Comparison of ENCODE assay signal across 11 cellular contexts in the genomic region with DNA sequence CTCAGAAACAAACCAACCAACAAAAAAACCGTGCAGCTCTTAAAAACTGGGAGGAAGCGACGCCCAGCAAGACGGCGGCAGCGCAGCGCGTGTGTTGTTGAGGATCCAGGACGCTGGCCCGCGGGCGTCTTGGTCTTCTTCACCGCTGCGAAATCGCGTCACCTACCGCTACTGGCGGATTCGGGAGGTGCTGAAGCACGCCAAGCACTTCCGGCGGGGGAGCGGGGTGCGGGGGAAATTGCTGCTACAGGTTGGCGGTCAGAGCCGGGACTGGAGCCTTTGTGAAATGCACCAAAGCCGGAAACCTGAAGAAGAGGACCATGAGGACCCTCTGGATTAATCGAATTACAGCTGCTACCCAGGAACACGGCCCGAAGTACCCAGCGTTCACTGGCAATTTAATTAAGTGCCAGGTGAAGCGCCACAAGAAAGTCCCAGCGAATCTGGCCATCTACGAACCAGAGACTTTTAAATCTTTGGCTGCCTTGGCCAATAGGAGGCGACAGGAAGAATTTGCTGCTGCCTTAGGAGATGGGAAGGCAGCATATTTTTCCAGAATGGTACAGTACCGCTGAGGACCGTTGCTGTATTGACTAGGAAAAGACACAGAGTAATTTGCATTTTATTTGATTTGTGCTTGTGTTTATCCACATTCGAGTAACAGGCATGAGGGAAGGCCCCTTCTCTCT. TPM values are rescaled to one million over a fixed set of nuclear protein-coding genes. Genes with fewer than 3 reads are reported as not detected.
DNase-seq lines count a peak whose midpoint lies in the region; ATAC-seq and TF ChIP-seq lines count a peak whose summit lies in the region.
"Had no signal": no experiment of that assay in that cellular context is flagged by ENCODE, and none has a peak within 500 bp of the region (broad histone marks: within the 10 kb centered on the region; RNA-seq: fewer than 3 reads in every experiment).

No MANE protein-coding gene starts in this region.

- ATAC-seq in HG02610 (IDR thresholded peaks at IDR 0.05; ENCODE audit: unreplicated experiment) (no peak), GM18907 (IDR thresholded peaks at IDR 0.05; ENCODE audit: unreplicated experiment) (no peak)

- DNase-seq in activated CD4-positive, alpha-beta T cell treated with anti-CD3 and anti-CD28 coated beads for 48 hours, result peak; percentile 63
- no peak for DNase-seq in activated CD4-positive, alpha-beta T cell treated with anti-CD3 and anti-CD28 coated beads, Interleukin-2, amount 50 U/mL, for 4 hours
- peak; percentile 18 for DNase-seq in activated effector memory CD4-positive, alpha-beta T cell treated with Interleukin-2 at 50 U/mL for 16 hours
- DNase-seq in stimulated activated CD4-positive, alpha-beta T cell treated with anti-CD3 and anti-CD28 coated beads, Interleukin-4, amount 100 ng/mL, for 24 hours, result peak; percentile 26
- no peak for DNase-seq in ascending aorta (ENCODE audit: low spot score in 2 of 2)
- DNase-seq: ACHN, cortex of kidney had no signal

- H3K36me3 ChIP-seq in iPS-15b (ENCODE audit: control insufficient read depth, insufficient read depth, low read length) (no peaks in the 10 kb centered on the region), ascending aorta (no peaks in the 10 kb centered on the region)

- H3K27ac ChIP-seq in ascending aorta, result no peak overlapping the region
- H3K27ac ChIP-seq: parathyroid adenoma had no signal

- H3K4me1 ChIP-seq in iPS-15b (ENCODE audit: control insufficient read depth, insufficient read depth, low read length) (peaks cover 14% of the 10 kb centered on the region), ascending aorta (no peaks in the 10 kb centered on the region)
- H3K4me1 ChIP-seq: parathyroid adenoma had no signal

- no peak for TF ChIP-seq CTCF in ascending aorta (IDR thresholded peaks at IDR 0.05)

- intact Hi-C loops in ascending aorta (cut with DNase I), result no loop called here

- peaks cover 29% of the 10 kb centered on the region for H3K27me3 ChIP-seq in iPS-15b (ENCODE audit: control insufficient read depth, insufficient read depth, low read length)
- no peaks in the 10 kb centered on the region for H3K27me3 ChIP-seq in ascending aorta

- H3K9ac ChIP-seq in iPS-15b (ENCODE audit: low read depth, low read length), result no peak overlapping the region
- H3K9ac ChIP-seq: parathyroid adenoma had no signal

- H3K9me3 ChIP-seq in iPS-15b (ENCODE audit: control insufficient read depth, insufficient read depth, low read length) (no peaks in the 10 kb centered on the region), ascending aorta (no peaks in the 10 kb centered on the region)

- H3K4me3 ChIP-seq in iPS-15b (ENCODE audit: low read depth, low read length), result peak overlapping the region; percentile 56
- H3K4me3 ChIP-seq in ascending aorta, result no peak overlapping the region

RNA-seq across cellular contexts. Expression of a gene that starts 11.9 kb away (rescaled TPM):
- total RNA-seq in ascending aorta, result not detected

RNA-seq across cellular contexts. Expression of a gene that starts 28.2 kb away (rescaled TPM):
- total RNA-seq in ascending aorta, result 10.7 TPM

Comparison
In these comparisons a context has a peak if more than half of its experiments do, and no peak if none do; other contexts are left out.
1. DNase-seq: peak in activated CD4-positive, alpha-beta T cell treated with anti-CD3 and anti-CD28 coated beads for 48 hours (single experiment), activated effector memory CD4-positive, alpha-beta T cell treated with Interleukin-2 at 50 U/mL for 16 hours (single experiment) and stimulated activated CD4-positive, alpha-beta T cell treated with anti-CD3 and anti-CD28 coated beads, Interleukin-4, amount 100 ng/mL, for 24 hours (single experiment); none in activated CD4-positive, alpha-beta T cell treated with anti-CD3 and anti-CD28 coated beads, Interleukin-2, amount 50 U/mL, for 4 hours (0 of 2) and ascending aorta (0 of 2).